ENCODE assay signal across 21 cellular contexts in genomic region chr1:7513081-7513480, GRCh38.
"Had no signal": no experiment of that assay in that cellular context is flagged by ENCODE, and none has a peak within 500 bp of the region (broad histone marks: within the 10 kb centered on the region; RNA-seq: fewer than 3 reads in every experiment).

No MANE protein-coding gene starts in this region.

- H3K36me3 Mint-ChIP-seq: activated naive CD8-positive, alpha-beta T cell treated with anti-CD3 and anti-CD28 coated beads, Interleukin-2, amount 10 ng/mL, durations not matched to agents 7 days and 5 days; WTC11 had no signal

- H3K4me3 ChIP-seq: adrenal gland, breast epithelium, Peyer's patch had no signal

- H3K9me3 ChIP-seq: adrenal gland, breast epithelium, Peyer's patch had no signal

- H3K4me1 ChIP-seq: adrenal gland, breast epithelium, Peyer's patch had no signal

- H3K9me3 Mint-ChIP-seq: activated CD4-positive, alpha-beta T cell treated with anti-CD3 and anti-CD28 coated beads, Interleukin-2, amount 10 ng/mL, durations not matched to agents 24 days and 14 days; activated naive CD8-positive, alpha-beta T cell treated with anti-CD3 and anti-CD28 coated beads, Interleukin-2, amount 10 ng/mL, durations not matched to agents 7 days and 5 days; activated T-helper 2 cell treated with anti-CD3 and anti-CD28 coated beads, Interferon-gamma antibody, Interleukin-2, Interleukin-4, amounts not matched to agents 10 μg/mL and 5 μg/mL and 100 μg/mL, durations not matched to agents 14 hours and 24 hours and 36 hours; T-helper 1 cell treated with Interleukin-12 subunit alpha and Interleukin-12 subunit beta and Interleukin-4 antibody, amounts not matched to agents 30 μg/mL and 1 μg/mL, for 36 hours; WTC11 had no signal

- H3K27me3 Mint-ChIP-seq: activated CD4-positive, alpha-beta T cell treated with anti-CD3 and anti-CD28 coated beads, Interleukin-2, amount 10 ng/mL, durations not matched to agents 24 days and 14 days; activated naive CD8-positive, alpha-beta T cell treated with anti-CD3 and anti-CD28 coated beads, Interleukin-2, amount 10 ng/mL, durations not matched to agents 7 days and 5 days had no signal

- H3K27me3 ChIP-seq: adrenal gland, Peyer's patch had no signal

- DNase-seq: activated CD4-positive, alpha-beta T cell treated with anti-CD3 and anti-CD28 coated beads for 1 hour; activated CD4-positive, alpha-beta T cell treated with anti-CD3 and anti-CD28 coated beads, Interleukin-2, amount 10 ng/mL, durations not matched to agents 24 days and 14 days; activated CD4-positive, alpha-beta T cell treated with anti-CD3 and anti-CD28 coated beads, Interleukin-2, amount 50 U/mL, for 48 hours; activated CD8-positive, alpha-beta memory T cell treated with anti-CD3 and anti-CD28 coated beads for 24 hours; activated naive CD4-positive, alpha-beta T cell treated with anti-CD3 and anti-CD28 coated beads, Interleukin-2, amount 50 U/mL, for 16 hours; activated naive CD8-positive, alpha-beta T cell treated with anti-CD3 and anti-CD28 coated beads, Interleukin-2, amount 10 ng/mL, durations not matched to agents 7 days and 5 days; activated T-cell treated with anti-CD3 and anti-CD28 coated beads, Interleukin-2, amount 50 U/mL, for 48 hours; adrenal gland; anterior cingulate cortex; NCI-H1105 treated with DMSO at 0.1 percent for 48 hours; NCI-H1436 treated with DMSO at 0.1 percent for 48 hours; NCI-H187; NCI-H2081 treated with DMSO at 0.1 percent for 48 hours; NCI-H446; NCI-H524; Peyer's patch; SHP77 treated with DMSO at 0.1 percent for 48 hours had no signal

- ATAC-seq: WTC11 had no signal

- H3K27ac Mint-ChIP-seq: activated CD4-positive, alpha-beta T cell treated with anti-CD3 and anti-CD28 coated beads, Interleukin-2, amount 10 ng/mL, durations not matched to agents 24 days and 14 days; activated naive CD8-positive, alpha-beta T cell treated with anti-CD3 and anti-CD28 coated beads, Interleukin-2, amount 10 ng/mL, durations not matched to agents 7 days and 5 days; activated T-helper 2 cell treated with anti-CD3 and anti-CD28 coated beads, Interferon-gamma antibody, Interleukin-2, Interleukin-4, amounts not matched to agents 10 μg/mL and 5 μg/mL and 100 μg/mL, durations not matched to agents 14 hours and 24 hours and 36 hours; T-helper 1 cell treated with Interleukin-12 subunit alpha and Interleukin-12 subunit beta and Interleukin-4 antibody, amounts not matched to agents 30 μg/mL and 1 μg/mL, for 36 hours; WTC11 had no signal

- H3K4me1 Mint-ChIP-seq: activated CD4-positive, alpha-beta T cell treated with anti-CD3 and anti-CD28 coated beads, Interleukin-2, amount 10 ng/mL, durations not matched to agents 24 days and 14 days; activated naive CD8-positive, alpha-beta T cell treated with anti-CD3 and anti-CD28 coated beads, Interleukin-2, amount 10 ng/mL, durations not matched to agents 7 days and 5 days had no signal

- H3K36me3 ChIP-seq: adrenal gland, breast epithelium, Peyer's patch had no signal

- H3K27ac ChIP-seq: adrenal gland, breast epithelium, Peyer's patch had no signal

- H3K4me3 Mint-ChIP-seq: activated CD4-positive, alpha-beta T cell treated with anti-CD3 and anti-CD28 coated beads, Interleukin-2, amount 10 ng/mL, durations not matched to agents 24 days and 14 days; activated naive CD8-positive, alpha-beta T cell treated with anti-CD3 and anti-CD28 coated beads, Interleukin-2, amount 10 ng/mL, durations not matched to agents 7 days and 5 days; T-helper 1 cell treated with Interleukin-12 subunit alpha and Interleukin-12 subunit beta and Interleukin-4 antibody, amounts not matched to agents 30 μg/mL and 1 μg/mL, for 36 hours; WTC11 had no signal
